ENCODE assay signal across 1 cellular context in genomic region chr6:72461144-72461543, GRCh38.
TF ChIP-seq lines count a peak whose summit lies in the region.

No MANE protein-coding gene starts in this region.

TF ChIP-seq in K562, 482 proteins besides CTCF, POLR2A, EP300 and RAD21 (continued from another document):
- TF ChIP-seq HNRNPL (IDR thresholded peaks at IDR 0.05; ENCODE audit: low read depth, low read length) (no peak), CREB1 (IDR thresholded peaks at IDR 0.05) (no peak), CREB1 (CRISPR knock-in tag; IDR thresholded peaks at IDR 0.05) (no peak), BCLAF1 (IDR thresholded peaks at IDR 0.05; ENCODE audit: borderline replicate concordance in 1 of 2, control insufficient read depth in 1 of 2, low read depth in 2 of 2, low read length in 1 of 2) (no peak), ZNF592 (IDR thresholded peaks at IDR 0.05) (no peak), MXD1 (CRISPR knock-in tag; IDR thresholded peaks at IDR 0.05; ENCODE audit: borderline replicate concordance, poor library complexity, severe bottlenecking) (no peak), FOXK1 (CRISPR knock-in tag; IDR thresholded peaks at IDR 0.05; ENCODE audit: borderline replicate concordance) (no peak), NELFE (IDR thresholded peaks at IDR 0.05; ENCODE audit: insufficient read depth, insufficient read length) (no peak), KLF10 (CRISPR knock-in tag; IDR thresholded peaks at IDR 0.05) (no peak), ZNF165 (CRISPR knock-in tag; IDR thresholded peaks at IDR 0.05; ENCODE audit: borderline replicate concordance) (no peak), POLR3G (IDR thresholded peaks at IDR 0.05; ENCODE audit: extremely low read depth, insufficient read length, insufficient replicate concordance) (no peak)
- TF ChIP-seq, protein P1, sequence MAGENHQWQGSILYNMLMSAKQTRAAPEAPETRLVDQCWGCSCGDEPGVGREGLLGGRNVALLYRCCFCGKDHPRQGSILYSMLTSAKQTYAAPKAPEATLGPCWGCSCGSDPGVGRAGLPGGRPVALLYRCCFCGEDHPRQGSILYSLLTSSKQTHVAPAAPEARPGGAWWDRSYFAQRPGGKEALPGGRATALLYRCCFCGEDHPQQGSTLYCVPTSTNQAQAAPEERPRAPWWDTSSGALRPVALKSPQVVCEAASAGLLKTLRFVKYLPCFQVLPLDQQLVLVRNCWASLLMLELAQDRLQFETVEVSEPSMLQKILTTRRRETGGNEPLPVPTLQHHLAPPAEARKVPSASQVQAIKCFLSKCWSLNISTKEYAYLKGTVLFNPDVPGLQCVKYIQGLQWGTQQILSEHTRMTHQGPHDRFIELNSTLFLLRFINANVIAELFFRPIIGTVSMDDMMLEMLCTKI (IDR thresholded peaks at IDR 0.05; ENCODE audit: partially characterized antibody) = no peak
- TF ChIP-seq, protein P2, sequence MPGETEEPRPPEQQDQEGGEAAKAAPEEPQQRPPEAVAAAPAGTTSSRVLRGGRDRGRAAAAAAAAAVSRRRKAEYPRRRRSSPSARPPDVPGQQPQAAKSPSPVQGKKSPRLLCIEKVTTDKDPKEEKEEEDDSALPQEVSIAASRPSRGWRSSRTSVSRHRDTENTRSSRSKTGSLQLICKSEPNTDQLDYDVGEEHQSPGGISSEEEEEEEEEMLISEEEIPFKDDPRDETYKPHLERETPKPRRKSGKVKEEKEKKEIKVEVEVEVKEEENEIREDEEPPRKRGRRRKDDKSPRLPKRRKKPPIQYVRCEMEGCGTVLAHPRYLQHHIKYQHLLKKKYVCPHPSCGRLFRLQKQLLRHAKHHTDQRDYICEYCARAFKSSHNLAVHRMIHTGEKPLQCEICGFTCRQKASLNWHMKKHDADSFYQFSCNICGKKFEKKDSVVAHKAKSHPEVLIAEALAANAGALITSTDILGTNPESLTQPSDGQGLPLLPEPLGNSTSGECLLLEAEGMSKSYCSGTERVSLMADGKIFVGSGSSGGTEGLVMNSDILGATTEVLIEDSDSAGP (CRISPR knock-in tag; IDR thresholded peaks at IDR 0.05) = no peak
TF ChIP-seq in K562: peak in this region for 0.
